ENCODE assay signal across 9 cellular contexts in the genomic region with DNA sequence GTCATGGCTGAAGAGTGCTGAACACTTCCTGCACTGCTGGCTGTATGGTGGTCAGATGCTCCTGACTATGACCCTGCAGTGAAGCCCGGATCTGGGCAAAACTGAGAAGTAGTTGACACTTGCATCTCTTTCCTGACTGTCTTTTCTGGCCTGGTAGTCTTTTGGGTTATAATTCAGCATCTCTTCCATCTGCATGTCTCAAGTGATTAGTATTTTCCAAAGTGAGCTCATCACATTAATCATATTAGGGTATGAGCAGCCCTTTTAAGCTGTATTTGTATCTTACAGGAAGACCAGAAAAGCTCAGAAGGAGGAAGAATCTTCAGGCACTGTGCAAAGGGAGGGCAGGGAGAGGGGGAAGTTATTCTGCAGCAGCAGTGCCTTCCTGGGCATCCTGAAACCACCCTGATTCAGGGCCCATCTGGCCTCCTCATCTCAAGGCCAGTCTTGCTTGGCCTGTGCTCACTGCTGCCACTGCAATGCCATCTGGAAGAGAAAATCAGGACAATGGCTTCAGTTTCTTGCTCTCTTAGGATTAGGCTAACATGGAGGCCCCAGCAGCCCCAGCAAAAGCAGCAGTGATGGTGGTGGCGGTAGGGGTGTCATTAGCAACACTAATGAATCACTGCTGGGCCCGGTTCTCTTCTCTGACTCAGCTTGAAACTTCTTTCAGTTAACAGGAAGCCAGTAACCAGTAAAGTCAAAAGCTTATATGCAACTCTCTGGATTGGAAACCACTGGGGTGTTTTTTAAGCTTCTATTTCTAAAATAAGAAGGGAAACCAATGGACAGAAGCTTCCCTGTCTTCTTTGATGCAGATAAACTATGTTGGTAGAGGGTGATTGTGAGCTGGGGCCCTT.
DNase-seq lines count a peak whose midpoint lies in the region; ATAC-seq, FAIRE-seq and TF ChIP-seq lines count a peak whose summit lies in the region.
"Had no signal": no experiment of that assay in that cellular context is flagged by ENCODE, and none has a peak within 500 bp of the region (broad histone marks: within the 10 kb centered on the region; RNA-seq: fewer than 3 reads in every experiment).

No MANE protein-coding gene starts in this region.

- TF ChIP-seq POLR2A in H54 (IDR thresholded peaks at IDR 0.05; ENCODE audit: low read depth, low read length), result 0 out of 2 replicates have a peak, but pooled peaks have one; percentile 12
- TF ChIP-seq POLR2A in endothelial cell of umbilical vein (IDR thresholded peaks at IDR 0.05; ENCODE audit: low read depth, low read length), result no peak

- H3K4me3 Mint-ChIP-seq in activated CD4-positive, alpha-beta memory T cell treated with anti-CD3 and anti-CD28 coated beads for 36 hours, result peak overlapping the region; percentile 66
- H3K4me3 Mint-ChIP-seq in natural killer cell, result peak overlapping the region; percentile 65

- H3K4me3 ChIP-seq in GM12875 (ENCODE audit: low read depth, low read length), result peak overlapping the region; percentile 8
- H3K4me3 ChIP-seq in MG63, result no peak overlapping the region
- H3K4me3 ChIP-seq in endothelial cell of umbilical vein (replicated peaks in 1 of 3; ENCODE audit: insufficient read depth in 1 of 3, low read depth in 1 of 3, low read length in 3 of 3), result peak overlapping the region in 1 of 3 experiments; percentile 20
- H3K4me3 ChIP-seq in subcutaneous abdominal adipose tissue (ENCODE audit: low read depth in 1 of 5, low read length in 5 of 5), result peak overlapping the region in 2 of 5 donors; percentile 21 to 35

- dilution Hi-C loops in endothelial cell of umbilical vein (cut with MboI; ENCODE audit: extremely low pct_ligation_motif_present, low sequenced_read_pairs), result no loop called here

- H3K9me3 ChIP-seq in MG63 (peaks cover 4% of the 10 kb centered on the region; the same call in 1 of the 2 replicates), endothelial cell of umbilical vein (replicated peaks; ENCODE audit: control insufficient read depth, insufficient read depth, low read length) (no peaks in the 10 kb centered on the region), subcutaneous abdominal adipose tissue (ENCODE audit: control insufficient read depth in 5 of 5, low read length in 5 of 5) (peaks cover 0 to 4% (median 0%) of the 10 kb centered on the region in 5 donors)

- BruUV-seq in endothelial cell of umbilical vein (replicated peaks; lab: Mats Ljungman, UMichigan), result TSS peak; percentile 25

- H3K9ac ChIP-seq in endothelial cell of umbilical vein (replicated peaks; ENCODE audit: extremely low read depth, insufficient read depth, low read length), result peak overlapping the region; percentile 63
- peak overlapping the region in 2 of 5 donors; percentile 5 to 25 for H3K9ac ChIP-seq in subcutaneous abdominal adipose tissue (ENCODE audit: low read length in 5 of 5)

- H3K36me3 ChIP-seq in MG63, result no peaks in the 10 kb centered on the region
- H3K36me3 ChIP-seq in endothelial cell of umbilical vein (ENCODE audit: control insufficient read depth in 2 of 2, extremely low read depth in 1 of 2, insufficient read depth in 2 of 2, low read length in 2 of 2), result no peaks in the 10 kb centered on the region
- H3K36me3 ChIP-seq in subcutaneous abdominal adipose tissue (ENCODE audit: control insufficient read depth in 5 of 5, insufficient read depth in 5 of 5, low read length in 5 of 5), result no peaks in the 10 kb centered on the region

- peaks cover 33% of the 10 kb centered on the region for H3K4me1 Mint-ChIP-seq in activated CD4-positive, alpha-beta memory T cell treated with anti-CD3 and anti-CD28 coated beads for 36 hours (ENCODE audit: low read depth)
- H3K4me1 Mint-ChIP-seq in natural killer cell, result peaks cover 21 to 31% of the 10 kb centered on the region in 2 donors

- peak; percentile 91 to 98 (median 98) for ATAC-seq in natural killer cell

- peak overlapping the region; percentile 87 for H3K27ac Mint-ChIP-seq in activated CD4-positive, alpha-beta memory T cell treated with anti-CD3 and anti-CD28 coated beads for 36 hours
- peak overlapping the region; percentile 89 to 90 for H3K27ac Mint-ChIP-seq in natural killer cell

- H3K27me3 ChIP-seq in MG63 (no peaks in the 10 kb centered on the region), endothelial cell of umbilical vein (ENCODE audit: control insufficient read depth in 2 of 2, insufficient read depth in 2 of 2, low read length in 2 of 2) (no peaks in the 10 kb centered on the region), subcutaneous abdominal adipose tissue (ENCODE audit: control insufficient read depth in 5 of 5, insufficient read depth in 4 of 5, low read length in 5 of 5) (no peaks in the 10 kb centered on the region)

- H3K27me3 Mint-ChIP-seq in activated CD4-positive, alpha-beta memory T cell treated with anti-CD3 and anti-CD28 coated beads for 36 hours, result no peaks in the 10 kb centered on the region
- H3K27me3 Mint-ChIP-seq in natural killer cell (ENCODE audit: low read depth in 2 of 2), result no peaks in the 10 kb centered on the region

- peak overlapping the region; percentile 68 for H3K4me2 ChIP-seq in endothelial cell of umbilical vein (ENCODE audit: insufficient read depth, low read length)

- H3K9me1 ChIP-seq in endothelial cell of umbilical vein (replicated peaks; ENCODE audit: control insufficient read depth, extremely low read depth, insufficient read depth, low read length), result no peaks in the 10 kb centered on the region

- CTCF ChIA-PET in activated CD4-positive, alpha-beta memory T cell treated with anti-CD3 and anti-CD28 coated beads for 36 hours (lab: Charles Lee), result interaction anchor here (0.5 to 3.0 kb wide), 6 partner anchors 9 to 1490 kb away, joined by 3 to 30 read pairs (median 4); no protein-coding TSS in a partner anchor
- CTCF ChIA-PET in endothelial cell of umbilical vein (lab: Charles Lee), result interaction anchor here (0.8 to 2.8 kb wide), 16 partner anchors 9 to 1375 kb away, joined by 3 to 22 read pairs (median 4); no protein-coding TSS in a partner anchor

- no peaks in the 10 kb centered on the region for H4K20me1 ChIP-seq in endothelial cell of umbilical vein (replicated peaks; ENCODE audit: control insufficient read depth, extremely low read depth, insufficient read depth, low read length)

- intact Hi-C loops in activated CD4-positive, alpha-beta memory T cell treated with anti-CD3 and anti-CD28 coated beads for 36 hours (cut with micrococcal nuclease), result loop anchor here (1.0 to 5.0 kb wide), 7 partner anchors 45 to 665 kb away; a partner anchor contains a TSS
- intact Hi-C loops in endothelial cell of umbilical vein (cut with micrococcal nuclease) (loop anchor here (1.0 to 2.0 kb wide), 3 partner anchors 41 to 63 kb away; no protein-coding TSS in a partner anchor), natural killer cell (cut with micrococcal nuclease) (no loop called here)

- H3K36me3 Mint-ChIP-seq in activated CD4-positive, alpha-beta memory T cell treated with anti-CD3 and anti-CD28 coated beads for 36 hours, result peaks cover 2% of the 10 kb centered on the region
- H3K36me3 Mint-ChIP-seq in natural killer cell, result no peaks in the 10 kb centered on the region

- TF ChIP-seq CTCF in GM12875 (IDR thresholded peaks at IDR 0.05; ENCODE audit: borderline replicate concordance, insufficient read depth, low read depth, low read length) (no peak), endothelial cell of umbilical vein (IDR thresholded peaks at IDR 0.05; ENCODE audit: extremely low read depth in 1 of 2, insufficient read depth in 1 of 2, low read depth in 1 of 2, low read length in 2 of 2) (no peak), natural killer cell (IDR thresholded peaks at IDR 0.05) (no peak)

- H3K27ac ChIP-seq in endothelial cell of umbilical vein (ENCODE audit: insufficient read depth, low read depth, low read length) (peak overlapping the region; percentile 94), subcutaneous abdominal adipose tissue (ENCODE audit: low read depth, low read length) (peak overlapping the region; percentile 70)

- peaks cover 30% of the 10 kb centered on the region for H3K4me1 ChIP-seq in endothelial cell of umbilical vein (ENCODE audit: control insufficient read depth, extremely low read depth, insufficient read depth, low read length)
- peaks cover 10 to 43% (median 30%) of the 10 kb centered on the region in 5 donors for H3K4me1 ChIP-seq in subcutaneous abdominal adipose tissue (ENCODE audit: control insufficient read depth in 5 of 5, insufficient read depth in 5 of 5, low read length in 5 of 5)

- POLR2A ChIA-PET in activated CD4-positive, alpha-beta memory T cell treated with anti-CD3 and anti-CD28 coated beads for 36 hours (lab: Charles Lee), result interaction anchor here (0.7 to 1.9 kb wide), 5 partner anchors 9 to 125 kb away, joined by 3 to 6 read pairs (median 4); a partner anchor contains a TSS
- POLR2A ChIA-PET in endothelial cell of umbilical vein (lab: Charles Lee), result interaction anchor here (1.3 kb wide), 1 partner anchor 66 kb away, joined by 4 read pairs; no protein-coding TSS in a partner anchor

- peak overlapping the region; percentile 82 for H2AFZ ChIP-seq in endothelial cell of umbilical vein (ENCODE audit: low read depth, low read length)

- peak; percentile 57 for DNase-seq in H54 (ENCODE audit: insufficient read length, low spot score)
- DNase-seq in MG63, result peak; percentile 88
- DNase-seq in activated CD4-positive, alpha-beta memory T cell treated with anti-CD3 and anti-CD28 coated beads for 36 hours, result peak; percentile 87
- peak; percentile 89 for DNase-seq in endothelial cell of umbilical vein (ENCODE audit: low read depth, low spot score)
- DNase-seq in natural killer cell, result peak; percentile 50
- DNase-seq in NCI-H345 (lab: John Stamatoyannopoulos, UW), result no peak

- peaks cover 7% of the 10 kb centered on the region for H3K9me3 Mint-ChIP-seq in activated CD4-positive, alpha-beta memory T cell treated with anti-CD3 and anti-CD28 coated beads for 36 hours
- H3K9me3 Mint-ChIP-seq in natural killer cell, result peaks cover 0 to 5% of the 10 kb centered on the region in 2 donors

- no peaks in the 10 kb centered on the region for H3K79me2 ChIP-seq in endothelial cell of umbilical vein (ENCODE audit: control insufficient read depth, insufficient read depth, low read length)

- no peak for FAIRE-seq in H54 (lab: Jason Lieb, UNC)
- peak; percentile 97 for FAIRE-seq in endothelial cell of umbilical vein (lab: Jason Lieb, UNC)
- FAIRE-seq: frontal cortex had no signal

TF ChIP-seq in endothelial cell of umbilical vein, 7 proteins besides CTCF, POLR2A, EP300 and RAD21:
- TF ChIP-seq FOS (IDR thresholded peaks at IDR 0.05; ENCODE audit: borderline replicate concordance, insufficient read depth, low read length) (peak; percentile 95), EZH2 (IDR thresholded peaks at IDR 0.05; ENCODE audit: borderline replicate concordance, low read depth, low read length, severe bottlenecking) (no peak), JUN (IDR thresholded peaks at IDR 0.05; ENCODE audit: borderline replicate concordance, insufficient read depth, insufficient read length, low read depth) (peak; percentile 29)
